In genomic region chr2:189860161-189860560, GRCh38 we compare ENCODE assay signal across 31 cellular contexts.
"Had no signal": no experiment of that assay in that cellular context is flagged by ENCODE, and none has a peak within 500 bp of the region (broad histone marks: within the 10 kb centered on the region; RNA-seq: fewer than 3 reads in every experiment).

No MANE protein-coding gene starts in this region.

- H3K4me3 ChIP-seq: breast epithelium, coronary artery, pancreas, prostate gland, skin epidermis, thoracic aorta, uterus had no signal

- ATAC-seq: activated CD4-positive, CD25-positive, alpha-beta regulatory T cell treated with anti-CD3 and anti-CD28 coated beads, Interleukin-2, amount 50 U/mL, for 24 hours; effector memory CD8-positive, alpha-beta T cell; left ventricle myocardium superior; pancreas; sciatic nerve; stimulated activated effector memory CD8-positive, alpha-beta T cell treated with anti-CD3 and anti-CD28 coated beads, Interleukin-12 subunit alpha, Interleukin-12 subunit beta, amount 100 ng/mL, for 72 hours; T-helper 17 cell had no signal

- H3K27ac Mint-ChIP-seq: activated naive CD4-positive, alpha-beta T cell treated with anti-CD3 and anti-CD28 coated beads for 36 hours; activated naive CD8-positive, alpha-beta T cell treated with anti-CD3 and anti-CD28 coated beads, Interleukin-2, amount 10 ng/mL, durations not matched to agents 7 days and 5 days; stimulated activated effector memory CD8-positive, alpha-beta T cell treated with anti-CD3 and anti-CD28 coated beads, Interleukin-12 subunit alpha, Interleukin-12 subunit beta, amount 100 ng/mL, for 72 hours; stimulated activated naive CD8-positive, alpha-beta T cell treated with anti-CD3 and anti-CD28 coated beads, Interleukin-15, Interleukin-2, amounts not matched to agents 100 ng/mL and 50 ng/mL, for 24 hours; T-helper 17 cell had no signal

- H3K4me1 ChIP-seq: breast epithelium, pancreas, prostate gland, uterus had no signal

- FAIRE-seq: islet of Langerhans had no signal

- DNase-seq: activated CD4-positive, alpha-beta T cell treated with anti-CD3 and anti-CD28 coated beads for 48 hours; activated CD4-positive, alpha-beta T cell treated with anti-CD3 and anti-CD28 coated beads, Interleukin-2, amount 50 U/mL, for 48 hours; activated CD8-positive, alpha-beta memory T cell treated with anti-CD3 and anti-CD28 coated beads for 24 hours; activated effector memory CD4-positive, alpha-beta T cell treated with Interleukin-2 at 50 U/mL for 16 hours; activated naive CD4-positive, alpha-beta T cell treated with anti-CD3 and anti-CD28 coated beads for 36 hours; activated naive CD8-positive, alpha-beta T cell treated with anti-CD3 and anti-CD28 coated beads, Interleukin-2, amount 10 ng/mL, durations not matched to agents 7 days and 5 days; amygdala; effector memory CD8-positive, alpha-beta T cell; erythroblast; left ventricle myocardium superior; naive B cell; pancreas; retina; stimulated activated CD4-positive, alpha-beta T cell treated with anti-CD3 and anti-CD28 coated beads, Interleukin-12 subunit alpha, Interleukin-12 subunit beta, amount 100 ng/mL, for 4 hours; stimulated activated CD4-positive, alpha-beta T cell treated with anti-CD3 and anti-CD28 coated beads, Interleukin-4, amount 100 ng/mL, for 1 hour; T-helper 17 cell; T1000; trophoblast cell; uterus; WERI-Rb-1 had no signal

- H3K36me3 ChIP-seq: breast epithelium, pancreas, prostate gland, uterus had no signal

- H3K9me3 ChIP-seq: breast epithelium, pancreas, prostate gland, thoracic aorta, uterus had no signal

- H3K27ac ChIP-seq: breast epithelium, coronary artery, pancreas, prostate gland, skin epidermis, thoracic aorta, uterus, WERI-Rb-1 had no signal

- H3K27me3 Mint-ChIP-seq: activated naive CD8-positive, alpha-beta T cell treated with anti-CD3 and anti-CD28 coated beads, Interleukin-2, amount 10 ng/mL, durations not matched to agents 7 days and 5 days; central memory CD8-positive, alpha-beta T cell; effector memory CD8-positive, alpha-beta T cell; naive B cell; stimulated activated naive CD8-positive, alpha-beta T cell treated with anti-CD3 and anti-CD28 coated beads, Interleukin-15, Interleukin-2, amounts not matched to agents 100 ng/mL and 50 ng/mL, for 24 hours; T-helper 17 cell had no signal

- H3K4me1 Mint-ChIP-seq: activated naive CD8-positive, alpha-beta T cell treated with anti-CD3 and anti-CD28 coated beads, Interleukin-2, amount 10 ng/mL, durations not matched to agents 7 days and 5 days; central memory CD8-positive, alpha-beta T cell; naive B cell; stimulated activated effector memory CD8-positive, alpha-beta T cell treated with anti-CD3 and anti-CD28 coated beads, Interleukin-12 subunit alpha, Interleukin-12 subunit beta, amount 100 ng/mL, for 72 hours; T-helper 17 cell had no signal

- H3K9me3 Mint-ChIP-seq: activated naive CD4-positive, alpha-beta T cell treated with anti-CD3 and anti-CD28 coated beads for 36 hours; activated naive CD8-positive, alpha-beta T cell treated with anti-CD3 and anti-CD28 coated beads, Interleukin-2, amount 10 ng/mL, durations not matched to agents 7 days and 5 days; central memory CD8-positive, alpha-beta T cell; effector memory CD8-positive, alpha-beta T cell; stimulated activated effector memory CD8-positive, alpha-beta T cell treated with anti-CD3 and anti-CD28 coated beads, Interleukin-12 subunit alpha, Interleukin-12 subunit beta, amount 100 ng/mL, for 72 hours; stimulated activated naive CD8-positive, alpha-beta T cell treated with anti-CD3 and anti-CD28 coated beads, Interleukin-15, Interleukin-2, amounts not matched to agents 100 ng/mL and 50 ng/mL, for 24 hours had no signal

- H3K4me3 Mint-ChIP-seq: activated naive CD4-positive, alpha-beta T cell treated with anti-CD3 and anti-CD28 coated beads for 36 hours; activated naive CD8-positive, alpha-beta T cell treated with anti-CD3 and anti-CD28 coated beads, Interleukin-2, amount 10 ng/mL, durations not matched to agents 7 days and 5 days; central memory CD8-positive, alpha-beta T cell; effector memory CD8-positive, alpha-beta T cell; naive B cell; stimulated activated effector memory CD8-positive, alpha-beta T cell treated with anti-CD3 and anti-CD28 coated beads, Interleukin-12 subunit alpha, Interleukin-12 subunit beta, amount 100 ng/mL, for 72 hours; stimulated activated naive CD8-positive, alpha-beta T cell treated with anti-CD3 and anti-CD28 coated beads, Interleukin-15, Interleukin-2, amounts not matched to agents 100 ng/mL and 50 ng/mL, for 24 hours; T-helper 17 cell had no signal

- H3K27me3 ChIP-seq: breast epithelium, pancreas, uterus had no signal
